Comparison of ENCODE assay signal across 17 cellular contexts in the genomic region with DNA sequence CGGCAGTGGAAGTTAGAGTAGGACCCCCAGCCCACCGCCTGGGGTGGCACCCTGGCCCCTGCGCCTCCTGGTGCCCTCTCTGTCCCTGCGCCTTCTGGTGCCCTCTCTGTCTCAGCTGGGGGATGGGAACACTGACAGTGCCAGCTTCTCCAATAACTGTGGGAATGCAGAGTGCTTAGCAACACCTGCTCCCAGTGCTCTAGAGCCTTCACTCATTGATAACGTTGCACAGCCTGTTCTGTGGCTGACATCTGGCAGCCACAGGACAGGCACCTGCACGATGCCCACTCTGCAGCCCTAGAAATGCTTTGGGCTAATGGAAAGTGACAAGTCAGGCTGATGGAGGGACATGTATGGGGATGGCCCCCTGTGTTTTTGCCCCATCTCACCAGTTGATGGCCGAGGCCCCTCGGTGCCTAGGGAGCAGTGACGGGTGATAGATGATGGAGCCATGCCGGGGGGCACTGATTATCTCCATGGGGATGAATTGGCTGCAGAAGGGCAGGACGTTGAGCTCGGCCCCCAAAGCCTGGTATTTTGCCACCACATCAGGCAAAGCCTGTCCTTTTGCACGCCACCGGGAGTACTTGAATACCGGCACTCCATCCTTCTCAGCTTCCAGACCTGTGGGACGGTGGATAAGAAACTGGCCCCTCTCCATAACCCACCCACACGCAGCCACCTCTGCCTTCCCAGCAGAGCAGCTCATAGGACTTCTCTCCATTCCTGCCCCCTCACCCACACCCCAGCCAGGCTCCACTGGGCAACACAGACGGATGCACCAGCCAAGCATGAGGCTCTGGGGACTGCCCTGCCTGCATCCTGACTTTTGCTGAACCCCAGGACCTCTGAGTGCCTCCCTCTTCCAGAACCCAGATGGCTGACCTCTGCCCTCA. TPM values are rescaled to one million over a fixed set of nuclear protein-coding genes. Genes with fewer than 3 reads are reported as not detected.
"Had no signal": no experiment of that assay in that cellular context is flagged by ENCODE, and none has a peak within 500 bp of the region (broad histone marks: within the 10 kb centered on the region; RNA-seq: fewer than 3 reads in every experiment).

No MANE protein-coding gene starts in this region.

- H3K4me2 ChIP-seq: smooth muscle cell had no signal

- FAIRE-seq: TTC549 had no signal

- H3K27ac ChIP-seq: heart left ventricle, left ventricle myocardium inferior, right atrium auricular region, tibial artery had no signal

- H3K36me3 ChIP-seq: right atrium auricular region had no signal

- ATAC-seq: stimulated activated effector memory CD8-positive, alpha-beta T cell treated with anti-CD3 and anti-CD28 coated beads, Interleukin-12 subunit alpha, Interleukin-12 subunit beta, amount 100 ng/mL, for 72 hours; T-helper 17 cell had no signal

- H3K27me3 ChIP-seq: heart left ventricle, right atrium auricular region, tibial artery had no signal

- H3K9me3 ChIP-seq: heart left ventricle, left ventricle myocardium inferior, right atrium auricular region, tibial artery had no signal

- H3K4me3 ChIP-seq: heart left ventricle, left ventricle myocardium inferior, right atrium auricular region, smooth muscle cell, tibial artery had no signal

- DNase-seq: activated CD4-positive, CD25-positive, alpha-beta regulatory T cell; activated gamma-delta T cell; activated T-cell treated with anti-CD3 and anti-CD28 coated beads, Interleukin-2, amount 50 U/mL, for 48 hours; amygdala; dermis blood vessel endothelial cell; endodermal cell; heart left ventricle; islet precursor cell; left ventricle myocardium inferior; mesendoderm; nephron progenitor cell; T-helper 17 cell; tibial artery had no signal

- H3K4me1 ChIP-seq: heart left ventricle, tibial artery had no signal

RNA-seq across cellular contexts. Expression of gene ALDH1L1, which starts 22.1 kb away (rescaled TPM):
- total RNA-seq: dermis blood vessel endothelial cell, smooth muscle cell, T-helper 17 cell had no signal
